8 cellular contexts compared by ENCODE assay signal in the genomic region with DNA sequence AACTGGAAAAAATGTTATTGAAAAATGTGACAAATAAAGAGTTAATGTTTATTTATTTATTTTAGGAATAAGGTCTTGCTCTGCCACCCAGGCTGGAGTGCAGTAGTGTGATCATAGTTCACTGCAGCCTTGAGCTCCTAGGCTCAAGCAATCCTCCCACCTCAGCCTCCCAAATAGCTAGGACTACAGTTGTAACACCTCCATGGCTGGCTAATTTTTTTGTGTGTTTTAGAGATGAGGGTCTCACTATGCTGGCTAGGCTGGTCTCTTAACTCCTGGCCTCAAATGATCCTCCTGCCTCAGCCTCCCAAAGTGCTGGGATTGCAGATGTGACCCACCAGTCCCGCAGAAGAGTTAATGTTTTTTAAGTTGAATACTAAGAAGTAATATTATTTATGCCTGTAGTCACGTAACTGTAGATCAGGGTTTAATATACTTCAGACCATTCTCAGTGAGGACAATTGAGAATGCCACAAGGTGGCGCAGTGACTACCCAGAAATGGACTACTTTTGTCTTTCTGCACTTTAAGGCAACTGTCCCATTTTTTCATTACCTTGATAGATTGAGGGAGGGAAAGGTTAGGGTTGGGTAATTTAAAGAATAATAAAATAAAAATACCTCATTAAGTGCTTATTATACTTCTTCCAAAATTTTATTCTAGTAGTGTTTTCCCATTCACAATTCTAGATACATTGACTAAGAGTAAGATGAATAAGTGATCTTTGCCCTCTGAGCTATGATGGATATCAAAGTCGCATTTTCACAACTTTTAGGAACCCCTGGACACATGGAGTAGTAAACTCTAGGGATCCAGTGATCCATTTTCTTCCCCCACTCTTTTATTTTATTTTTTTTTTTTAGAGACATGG.
DNase-seq lines count a peak whose midpoint lies in the region; ATAC-seq and TF ChIP-seq lines count a peak whose summit lies in the region.

No MANE protein-coding gene starts in this region.

- H3K27ac ChIP-seq in KMS-11 (no peak overlapping the region), RWPE2 (ENCODE audit: poor library complexity, severe bottlenecking) (no peak overlapping the region)

- H3K9ac ChIP-seq in KMS-11: no peak overlapping the region

- H3K27me3 ChIP-seq in KMS-11 (ENCODE audit: insufficient read depth, low read depth): peaks cover 55% of the 10 kb centered on the region
- H3K27me3 ChIP-seq in RWPE2 (ENCODE audit: insufficient read depth, poor library complexity, severe bottlenecking): no peaks in the 10 kb centered on the region

- TF ChIP-seq CTCF in KMS-11 (conservative IDR thresholded peaks at IDR 0.05; ENCODE audit: low read depth, low read length) (peak; percentile 87), RWPE2 (IDR thresholded peaks at IDR 0.05; ENCODE audit: poor library complexity, severe bottlenecking) (peak; percentile 91)

- H3K36me3 ChIP-seq in KMS-11 (ENCODE audit: insufficient read depth) (no peaks in the 10 kb centered on the region), RWPE2 (ENCODE audit: low read depth) (no peaks in the 10 kb centered on the region)

- H3K4me3 ChIP-seq in KMS-11 (IDR thresholded peaks at IDR 0.05; ENCODE audit: insufficient read depth, low read depth, low read length): no peak overlapping the region
- H3K4me3 ChIP-seq in RWPE2 (ENCODE audit: severe bottlenecking): no peak overlapping the region

- DNase-seq in DMS 273 (lab: John Stamatoyannopoulos, UW; ENCODE audit: unreplicated experiment) (peak; percentile 88), RWPE2 (ENCODE audit: low spot score) (no peak), glomerular visceral epithelial cell (ENCODE audit: extremely low spot score) (peak; percentile 62), putamen (ENCODE audit: low spot score) (peak; percentile 12)
- peak; percentile 35 for DNase-seq in activated effector memory CD4-positive, alpha-beta T cell treated with Interleukin-2 at 50 U/mL for 16 hours

- no peaks in the 10 kb centered on the region for H3K9me3 ChIP-seq in RWPE2 (ENCODE audit: severe bottlenecking)

- H2AFZ ChIP-seq in KMS-11 (ENCODE audit: low read depth): no peak overlapping the region

- H3K4me1 ChIP-seq in KMS-11 (ENCODE audit: low read depth, poor library complexity, severe bottlenecking): peaks cover 24% of the 10 kb centered on the region
- H3K4me1 ChIP-seq in RWPE2 (ENCODE audit: insufficient read depth, poor library complexity, severe bottlenecking): no peaks in the 10 kb centered on the region

- H3K4me2 ChIP-seq in KMS-11: peak overlapping the region; percentile 27

- no peaks in the 10 kb centered on the region for H4K20me1 ChIP-seq in KMS-11 (ENCODE audit: insufficient read depth)

- ATAC-seq in RWPE2 (ENCODE audit: low read depth) (peak; percentile 72), HG03469 (IDR thresholded peaks at IDR 0.05; ENCODE audit: unreplicated experiment) (no peak), HG03439 (IDR thresholded peaks at IDR 0.05; ENCODE audit: unreplicated experiment) (no peak)

- no peaks in the 10 kb centered on the region for H3K79me2 ChIP-seq in KMS-11 (ENCODE audit: insufficient read depth, low read depth)
